ENCODE assay signal across 1 cellular context in genomic region chr5:1799602-1800469, GRCh38.
TF ChIP-seq lines count a peak whose summit lies in the region.

TSS of gene MRPL36 (minus strand) at chr5:1799837. CDS start at chr5:1798935, 902 bp downstream.

TF ChIP-seq in K562, 482 proteins besides CTCF, POLR2A, EP300 and RAD21 (continued from another document and continues in another):
- TF ChIP-seq ELK1 (CRISPR knock-in tag; IDR thresholded peaks at IDR 0.05): no peak
- TF ChIP-seq GTF2F1 (IDR thresholded peaks at IDR 0.05; ENCODE audit: low read depth, low read length): peak; percentile 57; the same call in 1 of the 2 replicates
- TF ChIP-seq E2F1 (CRISPR knock-in tag; IDR thresholded peaks at IDR 0.05): 0 out of 2 replicates have a peak, but pooled peaks have one; percentile 60
- TF ChIP-seq SP1 (CRISPR knock-in tag; IDR thresholded peaks at IDR 0.05): peak; percentile 58; the same call in 1 of the 2 replicates
- no peak for TF ChIP-seq ZNF274 (IDR thresholded peaks at IDR 0.05; ENCODE audit: borderline replicate concordance, low read depth, low read length)
- TF ChIP-seq MITF (IDR thresholded peaks at IDR 0.05): peak; percentile 80
- no peak for TF ChIP-seq LEF1 (IDR thresholded peaks at IDR 0.05)
- no peak for TF ChIP-seq PRPF4 (IDR thresholded peaks at IDR 0.05; ENCODE audit: insufficient read depth, low read depth, low read length, poor library complexity, severe bottlenecking)
- no peak for TF ChIP-seq KAT2B (IDR thresholded peaks at IDR 0.05; ENCODE audit: low read depth, low read length)
- peak; percentile 21; the same call in 1 of the 2 replicates for TF ChIP-seq SMARCC2 (IDR thresholded peaks at IDR 0.05; ENCODE audit: low read depth)
- TF ChIP-seq ATF1 (CRISPR knock-in tag; IDR thresholded peaks at IDR 0.05): peak; percentile 27; the same call in 1 of the 2 replicates
- peak; percentile 90 for TF ChIP-seq ATF1 (tag; IDR thresholded peaks at IDR 0.05)
- no peak for TF ChIP-seq THRAP3 (IDR thresholded peaks at IDR 0.05; ENCODE audit: borderline replicate concordance)
- peak; percentile 48; the same call in 1 of the 2 replicates for TF ChIP-seq NFIC (IDR thresholded peaks at IDR 0.05)
- TF ChIP-seq FOXJ2 (tag; IDR thresholded peaks at IDR 0.05): no peak
- no peak for TF ChIP-seq E2F3 (CRISPR knock-in tag; IDR thresholded peaks at IDR 0.05)
- peak; percentile 98 for TF ChIP-seq POLR2B (IDR thresholded peaks at IDR 0.05; ENCODE audit: low read depth, partially characterized antibody)
- TF ChIP-seq PREB (CRISPR knock-in tag; IDR thresholded peaks at IDR 0.05): 0 out of 2 replicates have a peak, but pooled peaks have one; percentile 54
- TF ChIP-seq NR3C1 (CRISPR knock-in tag; IDR thresholded peaks at IDR 0.05): no peak
- TF ChIP-seq ZNF609 (CRISPR knock-in tag; IDR thresholded peaks at IDR 0.05; ENCODE audit: borderline replicate concordance): no peak
- TF ChIP-seq ZNF143 (CRISPR knock-in tag; IDR thresholded peaks at IDR 0.05): no peak
- TF ChIP-seq IFI16 (CRISPR knock-in tag; IDR thresholded peaks at IDR 0.05): no peak
- TF ChIP-seq TCF7L2 (IDR thresholded peaks at IDR 0.05; ENCODE audit: low read depth, low read length): no peak
- TF ChIP-seq SIN3A (IDR thresholded peaks at IDR 0.05; ENCODE audit: borderline replicate concordance in 2 of 2, control insufficient read depth in 1 of 2, low read depth in 2 of 2, low read length in 2 of 2): peak in 1 of 2 experiments; percentile 22; a peak in 1 of 4 replicates
- TF ChIP-seq PYGO2 (tag; IDR thresholded peaks at IDR 0.05): no peak
- no peak; the same call in 1 of the 2 replicates for TF ChIP-seq L3MBTL2 (IDR thresholded peaks at IDR 0.05)
- no peak for TF ChIP-seq MCM5 (IDR thresholded peaks at IDR 0.05; ENCODE audit: low read depth)
- peak; percentile 79; the same call in 1 of the 2 replicates for TF ChIP-seq PHF8 (IDR thresholded peaks at IDR 0.05; ENCODE audit: borderline replicate concordance, low read length)
- peak; percentile 75 to 78 for TF ChIP-seq MNT (conservative IDR thresholded peaks at IDR 0.05)
- TF ChIP-seq BCOR (IDR thresholded peaks at IDR 0.05): 0 out of 2 replicates have a peak, but pooled peaks have one; percentile 13
- TF ChIP-seq ZC3H4 (CRISPR knock-in tag; IDR thresholded peaks at IDR 0.05; ENCODE audit: borderline replicate concordance): no peak
- peak; percentile 59 for TF ChIP-seq ZNF384 (IDR thresholded peaks at IDR 0.05; ENCODE audit: low read depth, low read length)
- TF ChIP-seq ZBTB34 (CRISPR knock-in tag; IDR thresholded peaks at IDR 0.05): no peak
- peak; percentile 94 for TF ChIP-seq TFE3 (CRISPR knock-in tag; IDR thresholded peaks at IDR 0.05)
- TF ChIP-seq KAT7 (CRISPR knock-in tag; IDR thresholded peaks at IDR 0.05; ENCODE audit: borderline replicate concordance): peak; percentile 54; the same call in 1 of the 2 replicates
- no peak for TF ChIP-seq ZNF830 (CRISPR knock-in tag; IDR thresholded peaks at IDR 0.05)
- peak; percentile 86 for TF ChIP-seq HCFC1 (IDR thresholded peaks at IDR 0.05; ENCODE audit: low read depth, low read length)
- TF ChIP-seq FOXA1 (IDR thresholded peaks at IDR 0.05; ENCODE audit: borderline replicate concordance): no peak
- no peak for TF ChIP-seq SAP30 (IDR thresholded peaks at IDR 0.05; ENCODE audit: borderline replicate concordance, insufficient read depth, low read depth, low read length, poor library complexity, severe bottlenecking)
- TF ChIP-seq ZBTB49 (CRISPR knock-in tag; IDR thresholded peaks at IDR 0.05; ENCODE audit: borderline replicate concordance): no peak
